In the genomic region with DNA sequence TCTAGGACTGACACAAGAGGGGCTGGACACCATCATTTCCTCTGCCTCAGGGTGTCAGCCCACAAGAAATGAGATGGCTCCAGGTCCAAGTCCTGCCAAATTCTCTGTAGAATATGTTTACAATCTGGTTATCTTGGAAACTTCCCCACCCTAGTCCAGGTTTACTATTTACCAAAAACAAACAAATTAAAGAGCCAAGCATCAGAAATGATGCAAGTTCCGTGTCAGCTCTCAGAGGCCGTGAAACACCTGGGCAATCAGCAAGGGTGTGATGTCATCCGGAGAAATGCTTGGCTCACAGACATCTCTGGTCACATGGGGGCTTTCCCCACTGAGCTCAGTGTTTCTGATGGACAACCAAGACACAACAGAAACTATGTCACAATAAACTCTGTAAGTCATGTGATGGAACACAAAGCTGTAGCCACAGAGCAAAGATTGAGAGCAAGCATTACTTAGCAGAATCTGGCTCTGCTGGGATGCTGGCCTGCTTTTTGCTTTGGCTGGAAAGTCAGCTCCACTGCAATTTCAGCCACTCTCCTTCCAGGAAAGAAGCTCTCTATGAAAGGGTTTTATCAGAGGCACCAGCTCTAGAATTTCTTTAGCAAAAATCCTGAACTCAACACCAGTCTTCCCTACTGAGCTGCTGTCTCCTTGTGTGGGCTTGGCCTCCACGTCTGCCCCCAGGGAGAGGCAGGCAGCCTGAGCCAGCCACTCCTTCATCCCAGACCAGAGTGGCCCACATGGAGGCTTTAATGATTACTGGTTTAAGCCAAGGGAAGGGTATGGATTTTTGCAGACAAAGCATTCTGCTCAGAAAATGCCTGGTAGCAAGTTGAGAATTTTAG, we compare ENCODE assay signal across 7 cellular contexts. TPM values are rescaled to one million over a fixed set of nuclear protein-coding genes. Genes with fewer than 3 reads are reported as not detected.
A peak's percentile ranks its signal among the peaks of the same experiment; 100 is the strongest.
DNase-seq lines count a peak whose midpoint lies in the region; ATAC-seq and TF ChIP-seq lines count a peak whose summit lies in the region.

No MANE protein-coding gene starts in this region.

- H3K36me3 ChIP-seq in GM06990 (ENCODE audit: control insufficient read depth, insufficient read depth, low read length), result no peaks in the 10 kb centered on the region

- DNase-seq in GM06990 (ENCODE audit: extremely low read depth, insufficient read length), result peak; percentile 52
- DNase-seq in HT-29 (ENCODE audit: low spot score), result peak; percentile 88
- DNase-seq in activated naive CD8-positive, alpha-beta T cell treated with anti-CD3 and anti-CD28 coated beads, Interleukin-2, amount 50 U/mL, for 24 hours, result no peak
- peak; percentile 66 for DNase-seq in inferior parietal cortex (ENCODE audit: extremely low spot score)
- peak in 1 of 2 donors; percentile 84 for DNase-seq in stimulated activated naive CD8-positive, alpha-beta T cell treated with anti-CD3 and anti-CD28 coated beads, Interleukin-15, amount 100 ng/mL, for 72 hours
- no peak for DNase-seq in activated effector memory CD4-positive, alpha-beta T cell treated with Interleukin-2 at 50 U/mL for 16 hours

- peak; percentile 56 for ATAC-seq in GM21360 (IDR thresholded peaks at IDR 0.05; ENCODE audit: unreplicated experiment)
- peak; percentile 42 for ATAC-seq in activated naive CD8-positive, alpha-beta T cell treated with anti-CD3 and anti-CD28 coated beads, Interleukin-2, amount 50 U/mL, for 24 hours
- peak; percentile 94 for ATAC-seq in stimulated activated naive CD8-positive, alpha-beta T cell treated with anti-CD3 and anti-CD28 coated beads, Interleukin-15, amount 100 ng/mL, for 72 hours

- H3K4me1 Mint-ChIP-seq in activated naive CD8-positive, alpha-beta T cell treated with anti-CD3 and anti-CD28 coated beads, Interleukin-2, amount 50 U/mL, for 24 hours, result peaks cover 5% of the 10 kb centered on the region
- peaks cover 10% of the 10 kb centered on the region for H3K4me1 Mint-ChIP-seq in stimulated activated naive CD8-positive, alpha-beta T cell treated with anti-CD3 and anti-CD28 coated beads, Interleukin-15, amount 100 ng/mL, for 72 hours

- no peak for TF ChIP-seq CTCF in GM06990 (IDR thresholded peaks at IDR 0.05; ENCODE audit: insufficient read depth, low read length, poor library complexity, severe bottlenecking)

- no peaks in the 10 kb centered on the region for H3K27me3 Mint-ChIP-seq in activated naive CD8-positive, alpha-beta T cell treated with anti-CD3 and anti-CD28 coated beads, Interleukin-2, amount 50 U/mL, for 24 hours
- H3K27me3 Mint-ChIP-seq in stimulated activated naive CD8-positive, alpha-beta T cell treated with anti-CD3 and anti-CD28 coated beads, Interleukin-15, amount 100 ng/mL, for 72 hours, result peaks cover 10% of the 10 kb centered on the region

- H3K27me3 ChIP-seq in GM06990 (replicated peaks; ENCODE audit: control insufficient read depth, insufficient read depth, low read length), result no peaks in the 10 kb centered on the region

- H3K27ac Mint-ChIP-seq in activated naive CD8-positive, alpha-beta T cell treated with anti-CD3 and anti-CD28 coated beads, Interleukin-2, amount 50 U/mL, for 24 hours, result no peak overlapping the region
- peak overlapping the region; percentile 72 to 95 for H3K27ac Mint-ChIP-seq in stimulated activated naive CD8-positive, alpha-beta T cell treated with anti-CD3 and anti-CD28 coated beads, Interleukin-15, amount 100 ng/mL, for 72 hours

- H3K4me3 ChIP-seq in GM06990 (replicated peaks; ENCODE audit: low read depth, low read length), result no peak overlapping the region

- no peaks in the 10 kb centered on the region for H3K36me3 Mint-ChIP-seq in activated naive CD8-positive, alpha-beta T cell treated with anti-CD3 and anti-CD28 coated beads, Interleukin-2, amount 50 U/mL, for 24 hours (ENCODE audit: low read depth)

- no peaks in the 10 kb centered on the region for H3K9me3 Mint-ChIP-seq in activated naive CD8-positive, alpha-beta T cell treated with anti-CD3 and anti-CD28 coated beads, Interleukin-2, amount 50 U/mL, for 24 hours
- no peaks in the 10 kb centered on the region for H3K9me3 Mint-ChIP-seq in stimulated activated naive CD8-positive, alpha-beta T cell treated with anti-CD3 and anti-CD28 coated beads, Interleukin-15, amount 100 ng/mL, for 72 hours

- H3K4me3 Mint-ChIP-seq in activated naive CD8-positive, alpha-beta T cell treated with anti-CD3 and anti-CD28 coated beads, Interleukin-2, amount 50 U/mL, for 24 hours, result no peak overlapping the region
- peak overlapping the region in 1 of 2 donors; percentile 2 for H3K4me3 Mint-ChIP-seq in stimulated activated naive CD8-positive, alpha-beta T cell treated with anti-CD3 and anti-CD28 coated beads, Interleukin-15, amount 100 ng/mL, for 72 hours

RNA-seq across cellular contexts. Expression of a gene that starts 55.9 kb away (rescaled TPM):
- 27.6 and 28.2 TPM in 2 replicates for total RNA-seq in HT-29 (2014; rRNA removed; shearing (Covaris generic))

Comparison
In these comparisons a context has a peak if more than half of its experiments do, and no peak if none do; other contexts are left out.
1. DNase-seq: peak in GM06990 (single experiment), HT-29 (single experiment) and inferior parietal cortex (single experiment); none in activated naive CD8-positive, alpha-beta T cell treated with anti-CD3 and anti-CD28 coated beads, Interleukin-2, amount 50 U/mL, for 24 hours (single experiment) and activated effector memory CD4-positive, alpha-beta T cell treated with Interleukin-2 at 50 U/mL for 16 hours (single experiment).
2. ATAC-seq: peak in every context shown above with its lines; median percentile 94 in stimulated activated naive CD8-positive, alpha-beta T cell treated with anti-CD3 and anti-CD28 coated beads, Interleukin-15, amount 100 ng/mL, for 72 hours; 56 in GM21360; 42 in activated naive CD8-positive, alpha-beta T cell treated with anti-CD3 and anti-CD28 coated beads, Interleukin-2, amount 50 U/mL, for 24 hours.